Comparison of ENCODE assay signal across 8 cellular contexts in genomic region chr12:57214398-57214781, GRCh38. TPM values are rescaled to one million over a fixed set of nuclear protein-coding genes. Genes with fewer than 3 reads are reported as not detected.
DNase-seq lines count a peak whose midpoint lies in the region; ATAC-seq and TF ChIP-seq lines count a peak whose summit lies in the region.

No MANE protein-coding gene starts in this region.

- no peak overlapping the region for H3K4me3 ChIP-seq in BLaER1
- H3K4me3 ChIP-seq in GM23248 = no peak overlapping the region
- H3K4me3 ChIP-seq in WERI-Rb-1 (ENCODE audit: low read depth, low read length) = no peak overlapping the region

- H3F3A ChIP-seq in GM23248 (ENCODE audit: insufficient read depth) = peaks cover 62% of the 10 kb centered on the region

- intact Hi-C loops in left colon (cut with DNase I, micrococcal nuclease) = no loop called here

- H4K20me1 ChIP-seq in BLaER1 (peaks cover 68% of the 10 kb centered on the region), GM23248 (ENCODE audit: insufficient read depth) (no peaks in the 10 kb centered on the region)

- peak; percentile 89 for TF ChIP-seq CTCF in WERI-Rb-1 (IDR thresholded peaks at IDR 0.05; ENCODE audit: low read depth, low read length)

- H3K79me2 ChIP-seq in GM23248 (ENCODE audit: insufficient read depth) = no peaks in the 10 kb centered on the region

- in situ Hi-C loops in GM23248 (cut with MboI) (no loop called here), T47D (cut with HindIII; ENCODE audit: low pct_unique_long_range_greater_than_20kb, low sequenced_read_pairs) (no loop called here)

- no peak overlapping the region for H2AFZ ChIP-seq in GM23248

- 11 to 16% methylated on average over 12 to 14 of the region's 14 CpGs for WGBS in GM23248 (ENCODE audit: low coverage in 1 of 2, low lambda C conversion rate in 2 of 2, missing lambda C conversion rate in 2 of 2), 2 experiments

- H3K9me3 ChIP-seq in BLaER1 = no peaks in the 10 kb centered on the region
- no peaks in the 10 kb centered on the region for H3K9me3 ChIP-seq in GM23248 (ENCODE audit: low read depth)
- no peaks in the 10 kb centered on the region for H3K9me3 ChIP-seq in WERI-Rb-1 (ENCODE audit: severe bottlenecking)

- ATAC-seq in left colon (peak; percentile 61), HG03039 (IDR thresholded peaks at IDR 0.05; ENCODE audit: unreplicated experiment) (no peak)

- H3K27ac ChIP-seq in BLaER1 = no peak overlapping the region
- H3K27ac ChIP-seq in GM23248 = no peak overlapping the region
- no peak overlapping the region for H3K27ac ChIP-seq in WERI-Rb-1

- H3K4me1 ChIP-seq in BLaER1 = peaks cover 83% of the 10 kb centered on the region
- peaks cover 5% of the 10 kb centered on the region; the same call in 1 of the 2 replicates for H3K4me1 ChIP-seq in GM23248 (ENCODE audit: insufficient read depth)

- H3K27me3 ChIP-seq in BLaER1 (peaks cover 60% of the 10 kb centered on the region), GM23248 (replicated peaks; ENCODE audit: insufficient read depth) (no peaks in the 10 kb centered on the region), WERI-Rb-1 (ENCODE audit: insufficient read depth, low read depth, severe bottlenecking) (peaks cover 12% of the 10 kb centered on the region)

- H3K9me2 ChIP-seq in GM23248 (ENCODE audit: insufficient read depth) = no peaks in the 10 kb centered on the region

- no peak overlapping the region for H3K9ac ChIP-seq in BLaER1
- H3K9ac ChIP-seq in GM23248 = no peak overlapping the region

- peak; percentile 75 for DNase-seq in GM23248
- peak; percentile 82 for DNase-seq in NCI-H2171 treated with DMSO at 0.1 percent for 48 hours (lab: John Stamatoyannopoulos, UW)
- peak; percentile 77 for DNase-seq in WERI-Rb-1
- DNase-seq in T47D (ENCODE audit: low read depth in 1 of 2, low spot score in 1 of 2) = peak; percentile 77 to 78
- DNase-seq in left colon = peak; percentile 57 to 73
- DNase-seq in stimulated activated CD8-positive, alpha-beta memory T cell treated with anti-CD3 and anti-CD28 coated beads, Interleukin-15, amount 100 ng/mL, for 1 hour (ENCODE audit: low read depth) = peak; percentile 56

- H3K4me2 ChIP-seq in BLaER1 = peak overlapping the region; percentile 70
- no peak overlapping the region for H3K4me2 ChIP-seq in GM23248 (ENCODE audit: unreplicated experiment)

- H3K36me3 ChIP-seq in BLaER1 (no peaks in the 10 kb centered on the region), GM23248 (ENCODE audit: low read depth) (peaks cover 11% of the 10 kb centered on the region; the same call in 1 of the 2 replicates), WERI-Rb-1 (no peaks in the 10 kb centered on the region)

RNA-seq across cellular contexts. Expression of gene NXPH4, which starts 2.2 kb away (rescaled TPM):
- total RNA-seq in GM23248 (2014; rRNA removed; shearing (Covaris generic)) = 5.6 and 5.7 TPM in 2 replicates
- polyA plus RNA-seq in GM23248 (2016; fragmentation: Nextera tagmentation; extraction: Ambion mirVana) = 5.4 and 6.7 TPM in 2 replicates
- total RNA-seq in left colon = not detected

RNA-seq across cellular contexts. Expression of gene SHMT2, which starts 15.1 kb away (rescaled TPM):
- 272 and 341 TPM in 2 replicates for total RNA-seq in GM23248 (2014; rRNA removed; shearing (Covaris generic))
- polyA plus RNA-seq in GM23248 (2016; fragmentation: Nextera tagmentation; extraction: Ambion mirVana) = 184 and 185 TPM in 2 replicates
- total RNA-seq in left colon = 10 to 100 TPM; 45.3 to 58.8 TPM

RNA-seq across cellular contexts. Expression of gene STAC3, which starts 36.6 kb away (rescaled TPM):
- 0.32 and 1.3 TPM in 2 replicates for total RNA-seq in GM23248 (2014; rRNA removed; shearing (Covaris generic))
- polyA plus RNA-seq in GM23248 (2016; fragmentation: Nextera tagmentation; extraction: Ambion mirVana) = 0.35 and 0.52 TPM in 2 replicates
- total RNA-seq in left colon = 1 to 10 TPM; 2.0 to 4.2 TPM
